Comparison of ENCODE assay signal across 9 cellular contexts in the genomic region with DNA sequence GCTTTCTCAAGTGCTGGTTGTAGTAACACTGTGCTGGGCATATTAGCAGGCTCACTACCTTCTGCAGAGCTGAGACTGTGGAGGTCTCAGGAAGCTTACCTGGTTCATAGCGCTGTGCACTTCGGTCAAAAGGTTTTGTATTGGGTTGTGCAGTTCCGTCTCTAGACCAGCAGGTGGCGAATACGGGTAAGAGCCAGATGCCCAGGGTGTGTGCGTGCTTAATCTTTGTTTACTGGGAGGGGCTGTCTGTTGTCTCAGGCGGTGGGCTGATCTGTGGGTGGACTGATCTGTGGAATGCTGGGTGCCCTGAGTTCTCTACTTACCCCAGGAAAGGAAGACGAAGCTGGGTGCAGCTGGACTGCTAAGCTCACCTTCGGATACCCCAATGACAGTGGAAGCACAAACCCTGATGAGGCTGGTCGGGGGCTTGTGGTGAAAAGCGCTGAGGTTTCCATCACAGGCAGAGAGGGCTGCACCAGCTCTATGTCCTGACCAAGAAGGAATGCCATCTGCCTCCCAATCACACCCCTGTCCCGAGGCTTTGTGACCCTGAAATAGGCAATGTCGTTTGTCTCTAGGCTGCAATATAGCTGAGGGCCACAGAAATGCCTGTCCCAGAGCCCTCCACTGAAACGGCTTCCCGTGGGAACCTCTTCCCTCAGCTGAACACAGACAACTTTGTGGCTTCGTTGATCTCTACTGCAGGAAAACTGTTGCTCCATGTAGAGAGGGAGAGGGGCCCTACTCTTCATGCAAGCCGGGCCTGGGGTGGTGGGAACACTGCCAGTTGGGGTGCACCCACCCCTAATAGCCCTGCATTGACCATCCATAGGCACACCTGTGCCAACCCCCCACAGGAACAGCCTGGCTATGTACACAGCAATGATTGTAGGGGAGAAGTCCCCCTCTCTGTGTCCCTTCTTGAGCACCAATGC. TPM values are rescaled to one million over a fixed set of nuclear protein-coding genes. Genes with fewer than 3 reads are reported as not detected.
DNase-seq lines count a peak whose midpoint lies in the region; TF ChIP-seq lines count a peak whose summit lies in the region.
"Had no signal": no experiment of that assay in that cellular context is flagged by ENCODE, and none has a peak within 500 bp of the region (broad histone marks: within the 10 kb centered on the region; RNA-seq: fewer than 3 reads in every experiment).

No MANE protein-coding gene starts in this region.

- peak; percentile 84 for DNase-seq in ELR (ENCODE audit: low read depth)
- peak; percentile 80 for DNase-seq in HCEC 1CT
- DNase-seq in NCI-H1417 (lab: John Stamatoyannopoulos, UW): peak; percentile 68 to 89 (median 76)
- peak; percentile 82 for DNase-seq in SW480 (ENCODE audit: low spot score)
- DNase-seq in adipocyte (ENCODE audit: low read depth): peak; percentile 94
- peak; percentile 52 for DNase-seq in left ventricle myocardium inferior
- DNase-seq in putamen (ENCODE audit: low spot score): peak; percentile 47
- peak; percentile 59 to 70 for DNase-seq in uterus

- TF ChIP-seq CTCF in left ventricle myocardium inferior (IDR thresholded peaks at IDR 0.05; ENCODE audit: borderline replicate concordance) (peak; percentile 96), uterus (IDR thresholded peaks at IDR 0.05) (peak; percentile 80 to 92 (median 86))

- H3K36me3 ChIP-seq in adipocyte (ENCODE audit: control insufficient read depth, insufficient read depth, low read length, severe bottlenecking) (no peaks in the 10 kb centered on the region), left ventricle myocardium inferior (no peaks in the 10 kb centered on the region), uterus (no peaks in the 10 kb centered on the region)

- no peaks in the 10 kb centered on the region for H3K27me3 ChIP-seq in adipocyte (replicated peaks; ENCODE audit: control insufficient read depth, insufficient read depth, low read length)
- no peaks in the 10 kb centered on the region for H3K27me3 ChIP-seq in left ventricle myocardium inferior (ENCODE audit: low read depth)
- no peaks in the 10 kb centered on the region for H3K27me3 ChIP-seq in uterus

- peak overlapping the region; percentile 58 for H3K4me3 ChIP-seq in adipocyte (ENCODE audit: low read length)
- H3K4me3 ChIP-seq in left ventricle myocardium inferior: peak overlapping the region; percentile 47
- H3K4me3 ChIP-seq in uterus: no peak overlapping the region
- H3K4me3 ChIP-seq: skin epidermis had no signal

- intact Hi-C loops in left ventricle myocardium inferior (cut with micrococcal nuclease): no loop called here
- intact Hi-C loops in uterus (cut with DNase I; ENCODE audit: low total_unique reads): no loop called here

- no peak for TF ChIP-seq POLR2A in uterus (IDR thresholded peaks at IDR 0.05)

- H3K27ac ChIP-seq in left ventricle myocardium inferior (replicated peaks) (no peak overlapping the region), uterus (no peak overlapping the region)
- H3K27ac ChIP-seq: skin epidermis had no signal

- H3K9ac ChIP-seq in adipocyte (ENCODE audit: low read length): peak overlapping the region; percentile 51

- H3K9me3 ChIP-seq in adipocyte (ENCODE audit: control insufficient read depth, low read length) (no peaks in the 10 kb centered on the region), left ventricle myocardium inferior (replicated peaks) (peaks cover 8% of the 10 kb centered on the region), uterus (no peaks in the 10 kb centered on the region)

- H3K4me1 ChIP-seq in adipocyte (ENCODE audit: control insufficient read depth, insufficient read depth, low read length) (peaks cover 7% of the 10 kb centered on the region), left ventricle myocardium inferior (peaks cover 18% of the 10 kb centered on the region), uterus (no peaks in the 10 kb centered on the region)

RNA-seq across cellular contexts. Expression of a gene that starts 45.9 kb away (rescaled TPM):
- total RNA-seq in left ventricle myocardium inferior (2.4 TPM), uterus (10 to 100 TPM in 2 of 4 donors, 1 to 10 TPM in 1, under 1 TPM in 1; 0.26 to 14.0 (median 8.9) TPM)

Comparison
In these comparisons a context has a peak if more than half of its experiments do, and no peak if none do; other contexts are left out.
1. H3K4me3 ChIP-seq: peak in adipocyte (single experiment) and left ventricle myocardium inferior (single experiment); none in uterus (0 of 2).
2. Peak in every context shown above with its lines, with median percentiles within 50 percentile points of each other: DNase-seq.